Comparison of ENCODE assay signal across 8 cellular contexts in genomic region chr9:97696823-97697601, GRCh38. TPM values are rescaled to one million over a fixed set of nuclear protein-coding genes. Genes with fewer than 3 reads are reported as not detected.
A peak's percentile ranks its signal among the peaks of the same experiment; 100 is the strongest.
DNase-seq lines count a peak whose midpoint lies in the region; ATAC-seq and TF ChIP-seq lines count a peak whose summit lies in the region.

TSS of gene XPA (minus strand) at chr9:97697340. CDS start at chr9:97697292, 48 bp downstream.

- H3K4me2 ChIP-seq in OCI-LY3 (ENCODE audit: low read length): peak within 1 kb of the TSS; percentile 99

- H3K4me3 ChIP-seq in OCI-LY3 (ENCODE audit: low read length) (peak within 1 kb of the TSS; percentile 88), epithelial cell of esophagus (ENCODE audit: low read length) (peak within 1 kb of the TSS; percentile 79), mucosa of descending colon (peak within 1 kb of the TSS; percentile 60)

- H3K27ac ChIP-seq in OCI-LY3 (ENCODE audit: low read length): peak within 1 kb of the TSS; percentile 35

- ATAC-seq in GM21526 (IDR thresholded peaks at IDR 0.05; ENCODE audit: low FRiP score, unreplicated experiment): peak; percentile 94
- peak; percentile 99 for ATAC-seq in mucosa of descending colon

- H3K9me3 ChIP-seq in OCI-LY3 (ENCODE audit: insufficient read depth, low read length) (no peaks in the 10 kb centered on the region), mucosa of descending colon (no peaks in the 10 kb centered on the region)

- no peaks in the 10 kb centered on the region for H3K27me3 ChIP-seq in OCI-LY3 (ENCODE audit: low read depth, low read length)

- 0 out of 2 replicates have a peak, but pooled peaks cover 3% of the 10 kb centered on the region for H4K20me1 ChIP-seq in OCI-LY3 (ENCODE audit: insufficient read depth, low read length)

- intact Hi-C loops in mucosa of descending colon (cut with DNase I, micrococcal nuclease): no loop called here

- H3K79me2 ChIP-seq in OCI-LY3 (ENCODE audit: low read length): peaks cover 36% of the 10 kb centered on the region

- H3K36me3 ChIP-seq in OCI-LY3 (replicated peaks; ENCODE audit: low read depth, low read length) (peaks cover 3% of the 10 kb centered on the region), mucosa of descending colon (ENCODE audit: low read depth) (no peaks in the 10 kb centered on the region)

- H3K4me1 ChIP-seq in OCI-LY3 (ENCODE audit: low read length) (peaks cover 31% of the 10 kb centered on the region), mucosa of descending colon (ENCODE audit: low read depth) (peaks cover 10% of the 10 kb centered on the region)

- peak within 1 kb of the TSS; percentile 75 for H3K9ac ChIP-seq in OCI-LY3 (ENCODE audit: low read length)

- TF ChIP-seq CTCF in OCI-LY3 (IDR thresholded peaks at IDR 0.05; ENCODE audit: low read depth, low read length): no peak
- no peak for TF ChIP-seq CTCF in epithelial cell of esophagus (IDR thresholded peaks at IDR 0.05; ENCODE audit: insufficient read depth, low read depth, low read length, missing control alignments)
- no peak for TF ChIP-seq CTCF in mucosa of descending colon (IDR thresholded peaks at IDR 0.05)

- DNase-seq in DMS 273 treated with DMSO at 0.1 percent for 48 hours (lab: John Stamatoyannopoulos, UW): peak; percentile 70
- peak; percentile 97 for DNase-seq in HuH-7.5 (ENCODE audit: low spot score)
- peak; percentile 96 for DNase-seq in activated T-cell treated with anti-CD3 and anti-CD28 coated beads for 24 hours (ENCODE audit: low read depth)
- DNase-seq in epithelial cell of esophagus (ENCODE audit: low read depth): peak; percentile 94
- peak; percentile 96 to 99 (median 98) for DNase-seq in mucosa of descending colon
- DNase-seq in stimulated activated CD8-positive, alpha-beta memory T cell treated with anti-CD3 and anti-CD28 coated beads, Interleukin-4, amount 100 ng/mL, for 1 hour (ENCODE audit: low read depth in 2 of 2, low spot score in 1 of 2): peak; percentile 94 to 96

- H2AFZ ChIP-seq in OCI-LY3 (ENCODE audit: low read depth, low read length): peak within 1 kb of the TSS; percentile 97

RNA-seq across cellular contexts. Expression of gene XPA, which starts in this region (rescaled TPM):
- 10 to 100 TPM; 10.8 to 24.0 (median 14.6) TPM for total RNA-seq in mucosa of descending colon

Comparison
In these comparisons a context has a peak if more than half of its experiments do, and no peak if none do; other contexts are left out.
1. Peak in every context shown above with its lines: DNase-seq, ATAC-seq, H3K4me3 ChIP-seq and H3K27ac ChIP-seq.